In the genomic region with DNA sequence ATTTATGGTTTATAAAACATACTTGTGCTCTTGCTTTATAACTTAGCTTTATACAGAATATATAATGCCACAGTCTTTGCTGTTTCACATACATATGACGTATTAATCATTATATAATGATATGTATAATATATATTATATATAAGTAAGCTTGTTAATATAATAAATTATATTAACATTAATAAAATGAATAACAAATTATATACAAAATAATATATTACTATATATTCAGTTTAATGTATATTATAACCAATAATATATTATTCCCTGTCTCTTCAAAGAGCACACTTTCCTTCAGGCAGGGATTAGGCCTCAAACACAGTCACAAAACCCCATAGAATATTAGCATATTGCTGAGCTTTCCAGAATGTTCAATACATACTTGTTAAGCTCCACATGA, we compare ENCODE assay signal across 19 cellular contexts.
A peak's percentile ranks its signal among the peaks of the same experiment; 100 is the strongest.
DNase-seq lines count a peak whose midpoint lies in the region; ATAC-seq and TF ChIP-seq lines count a peak whose summit lies in the region.
"Had no signal": no experiment of that assay in that cellular context is flagged by ENCODE, and none has a peak within 500 bp of the region (broad histone marks: within the 10 kb centered on the region; RNA-seq: fewer than 3 reads in every experiment).

No MANE protein-coding gene starts in this region.

- POLR2A ChIA-PET in WTC11 (lab: Charles Lee) = interaction anchor here (0.6 kb wide), 1 partner anchor 873 kb away, joined by 3 read pairs; no protein-coding TSS in a partner anchor

- H3K27ac ChIP-seq in HUES6 (ENCODE audit: low read depth, low read length) = peak overlapping the region; percentile 39; the same call in 1 of the 2 replicates
- H3K27ac ChIP-seq in iPS-18a (ENCODE audit: low read length) = no peak overlapping the region
- H3K27ac ChIP-seq: BLaER1 treated with 17β-estradiol and CSF1 and Interleukin-3, amounts not matched to agents 10 nM and 100 nM had no signal

- H3K9ac ChIP-seq in HUES6 (ENCODE audit: low read length) (no peak overlapping the region), iPS-18a (ENCODE audit: low read length) (no peak overlapping the region)
- H3K9ac ChIP-seq: BLaER1 treated with 17β-estradiol and CSF1 and Interleukin-3, amounts not matched to agents 10 nM and 100 nM had no signal

- H3K27me3 ChIP-seq in HUES6 (ENCODE audit: control insufficient read depth, insufficient read depth, low read length) (no peaks in the 10 kb centered on the region), iPS-18a (ENCODE audit: control insufficient read depth, insufficient read depth, low read length) (peaks cover 7% of the 10 kb centered on the region)
- H3K27me3 ChIP-seq: BLaER1 treated with 17β-estradiol and CSF1 and Interleukin-3, amounts not matched to agents 10 nM and 100 nM had no signal

- H3K4me3 Mint-ChIP-seq in WTC11 = peak overlapping the region; percentile 29
- H3K4me3 Mint-ChIP-seq: CD8-positive, alpha-beta memory T cell had no signal

- no peak for DNase-seq in WTC11 (ENCODE audit: low spot score)
- DNase-seq in activated CD8-positive, alpha-beta memory T cell treated with anti-CD3 and anti-CD28 coated beads for 24 hours = no peak
- DNase-seq in activated CD4-positive, alpha-beta T cell treated with anti-CD3 and anti-CD28 coated beads for 1 hour = no peak
- DNase-seq: CD8-positive, alpha-beta memory T cell; DND-41; GOT3; NCI-H1436 treated with DMSO at 0.1 percent for 48 hours; NCI-H2081; NCI-H510A; NCI-H774; T-helper 1 cell had no signal

- peaks cover 46% of the 10 kb centered on the region for H3K4me1 Mint-ChIP-seq in WTC11
- H3K4me1 Mint-ChIP-seq: CD8-positive, alpha-beta memory T cell had no signal

- H3K36me3 ChIP-seq in HUES6 (ENCODE audit: control insufficient read depth, insufficient read depth, low read length) = no peaks in the 10 kb centered on the region
- H3K36me3 ChIP-seq in iPS-18a (ENCODE audit: control insufficient read depth, low read depth, low read length) = no peaks in the 10 kb centered on the region
- H3K36me3 ChIP-seq: BLaER1 treated with 17β-estradiol and CSF1 and Interleukin-3, amounts not matched to agents 10 nM and 100 nM had no signal

- no peaks in the 10 kb centered on the region for H3K9me3 ChIP-seq in HUES6 (ENCODE audit: control insufficient read depth, insufficient read depth, low read depth, low read length)
- H3K9me3 ChIP-seq in iPS-18a (ENCODE audit: control insufficient read depth, low read depth, low read length) = no peaks in the 10 kb centered on the region
- H3K9me3 ChIP-seq: BLaER1 treated with 17β-estradiol and CSF1 and Interleukin-3, amounts not matched to agents 10 nM and 100 nM had no signal

- CTCF ChIA-PET in WTC11 (lab: Charles Lee) = interaction anchor here (0.9 to 1.5 kb wide), 2 partner anchors 31 to 229 kb away, joined by 3 to 6 read pairs; no protein-coding TSS in a partner anchor

- no peaks in the 10 kb centered on the region for H3K36me3 Mint-ChIP-seq in WTC11
- H3K36me3 Mint-ChIP-seq: CD8-positive, alpha-beta memory T cell had no signal

- ATAC-seq in WTC11 = no peak
- ATAC-seq in GM21619 (IDR thresholded peaks at IDR 0.05; ENCODE audit: unreplicated experiment) = no peak
- no peak for ATAC-seq in GM21381 (IDR thresholded peaks at IDR 0.05; ENCODE audit: unreplicated experiment)
- ATAC-seq: Right ventricle myocardium inferior had no signal

- H3K4me3 ChIP-seq in HUES6 (ENCODE audit: low read depth, low read length) (no peak overlapping the region), iPS-18a (ENCODE audit: low read length) (peak overlapping the region; percentile 47)
- H3K4me3 ChIP-seq: BLaER1 treated with 17β-estradiol and CSF1 and Interleukin-3, amounts not matched to agents 10 nM and 100 nM; GM12878; SK-N-MC had no signal

- no peak overlapping the region for H3K27ac Mint-ChIP-seq in WTC11
- H3K27ac Mint-ChIP-seq: CD8-positive, alpha-beta memory T cell had no signal

- no peak for TF ChIP-seq CTCF in WTC11 (IDR thresholded peaks at IDR 0.05)

- no peaks in the 10 kb centered on the region for H3K9me3 Mint-ChIP-seq in WTC11

- H3K4me1 ChIP-seq in HUES6 (ENCODE audit: control insufficient read depth, insufficient read depth, low read length) (peaks cover 33% of the 10 kb centered on the region), iPS-18a (ENCODE audit: control insufficient read depth, low read depth, low read length) (peaks cover 44% of the 10 kb centered on the region)
- H3K4me1 ChIP-seq: BLaER1 treated with 17β-estradiol and CSF1 and Interleukin-3, amounts not matched to agents 10 nM and 100 nM had no signal

- H3K27me3 Mint-ChIP-seq in WTC11 (ENCODE audit: low read depth) = peaks cover 50% of the 10 kb centered on the region
- H3K27me3 Mint-ChIP-seq: CD8-positive, alpha-beta memory T cell had no signal

TF ChIP-seq in WTC11, 78 proteins besides CTCF, POLR2A, EP300 and RAD21:
- TF ChIP-seq, protein P1, sequence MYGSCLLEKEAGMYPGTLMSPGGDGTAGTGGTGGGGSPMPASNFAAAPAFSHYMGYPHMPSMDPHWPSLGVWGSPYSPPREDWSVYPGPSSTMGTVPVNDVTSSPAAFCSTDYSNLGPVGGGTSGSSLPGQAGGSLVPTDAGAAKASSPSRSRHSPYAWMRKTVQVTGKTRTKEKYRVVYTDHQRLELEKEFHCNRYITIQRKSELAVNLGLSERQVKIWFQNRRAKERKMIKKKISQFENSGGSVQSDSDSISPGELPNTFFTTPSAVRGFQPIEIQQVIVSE (CRISPR knock-in tag; IDR thresholded peaks at IDR 0.05; ENCODE audit: borderline replicate concordance) = no peak
- TF ChIP-seq, protein P2, sequence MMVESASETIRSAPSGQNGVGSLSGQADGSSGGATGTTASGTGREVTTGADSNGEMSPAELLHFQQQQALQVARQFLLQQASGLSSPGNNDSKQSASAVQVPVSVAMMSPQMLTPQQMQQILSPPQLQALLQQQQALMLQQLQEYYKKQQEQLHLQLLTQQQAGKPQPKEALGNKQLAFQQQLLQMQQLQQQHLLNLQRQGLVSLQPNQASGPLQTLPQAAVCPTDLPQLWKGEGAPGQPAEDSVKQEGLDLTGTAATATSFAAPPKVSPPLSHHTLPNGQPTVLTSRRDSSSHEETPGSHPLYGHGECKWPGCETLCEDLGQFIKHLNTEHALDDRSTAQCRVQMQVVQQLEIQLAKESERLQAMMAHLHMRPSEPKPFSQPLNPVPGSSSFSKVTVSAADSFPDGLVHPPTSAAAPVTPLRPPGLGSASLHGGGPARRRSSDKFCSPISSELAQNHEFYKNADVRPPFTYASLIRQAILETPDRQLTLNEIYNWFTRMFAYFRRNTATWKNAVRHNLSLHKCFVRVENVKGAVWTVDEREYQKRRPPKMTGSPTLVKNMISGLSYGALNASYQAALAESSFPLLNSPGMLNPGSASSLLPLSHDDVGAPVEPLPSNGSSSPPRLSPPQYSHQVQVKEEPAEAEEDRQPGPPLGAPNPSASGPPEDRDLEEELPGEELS (CRISPR knock-in tag; IDR thresholded peaks at IDR 0.05) = no peak
- TF ChIP-seq ZNF121 (CRISPR knock-in tag; IDR thresholded peaks at IDR 0.05) (no peak), HMGA2 (CRISPR knock-in tag; IDR thresholded peaks at IDR 0.05) (peak; percentile 93), NFE2L1 (CRISPR knock-in tag; IDR thresholded peaks at IDR 0.05) (no peak)
- TF ChIP-seq, protein P3, sequence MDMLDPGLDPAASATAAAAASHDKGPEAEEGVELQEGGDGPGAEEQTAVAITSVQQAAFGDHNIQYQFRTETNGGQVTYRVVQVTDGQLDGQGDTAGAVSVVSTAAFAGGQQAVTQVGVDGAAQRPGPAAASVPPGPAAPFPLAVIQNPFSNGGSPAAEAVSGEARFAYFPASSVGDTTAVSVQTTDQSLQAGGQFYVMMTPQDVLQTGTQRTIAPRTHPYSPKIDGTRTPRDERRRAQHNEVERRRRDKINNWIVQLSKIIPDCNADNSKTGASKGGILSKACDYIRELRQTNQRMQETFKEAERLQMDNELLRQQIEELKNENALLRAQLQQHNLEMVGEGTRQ (CRISPR knock-in tag; IDR thresholded peaks at IDR 0.05) = no peak
